Comparison of ENCODE assay signal across 11 cellular contexts in the genomic region with DNA sequence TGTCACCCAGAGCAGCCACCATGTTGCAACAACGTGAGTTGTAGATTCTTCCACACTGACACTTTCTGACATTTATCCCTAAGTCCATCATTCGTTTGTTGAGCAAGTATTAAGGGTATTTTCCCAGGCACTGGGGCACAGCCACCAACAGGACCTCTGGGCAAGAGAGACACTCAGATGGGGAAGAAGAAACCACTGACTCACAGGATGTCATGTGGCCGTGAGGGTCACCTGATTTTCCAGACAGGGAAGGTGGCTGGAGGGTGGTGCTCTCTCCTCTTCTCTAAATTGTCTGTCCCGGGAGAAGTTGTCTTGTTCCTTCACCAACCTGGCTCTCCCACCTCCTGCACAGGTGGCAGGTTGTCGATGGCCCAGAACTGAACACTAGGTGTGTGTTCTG. TPM values are rescaled to one million over a fixed set of nuclear protein-coding genes. Genes with fewer than 3 reads are reported as not detected.
DNase-seq lines count a peak whose midpoint lies in the region; ATAC-seq and TF ChIP-seq lines count a peak whose summit lies in the region.
"Had no signal": no experiment of that assay in that cellular context is flagged by ENCODE, and none has a peak within 500 bp of the region (broad histone marks: within the 10 kb centered on the region; RNA-seq: fewer than 3 reads in every experiment).

No MANE protein-coding gene starts in this region.

- TF ChIP-seq EP300 in Ishikawa (IDR thresholded peaks at IDR 0.05; ENCODE audit: borderline replicate concordance): no peak

- H2BK120ac ChIP-seq in mesenchymal stem cell (ENCODE audit: low read depth, low read length): no peak overlapping the region

- no peak overlapping the region for H2BK15ac ChIP-seq in mesenchymal stem cell (ENCODE audit: low read depth, poor library complexity, severe bottlenecking)

- H3K4me1 ChIP-seq in mesenchymal stem cell (ENCODE audit: control insufficient read depth, insufficient read depth, low read depth, low read length): peaks cover 31% of the 10 kb centered on the region

- H4K91ac ChIP-seq in mesenchymal stem cell (ENCODE audit: low read length): no peak overlapping the region

- H3K4me1 Mint-ChIP-seq in activated naive CD8-positive, alpha-beta T cell treated with anti-CD3 and anti-CD28 coated beads, Interleukin-2, amount 50 U/mL, for 24 hours: peaks cover 21% of the 10 kb centered on the region

- H3K4ac ChIP-seq in mesenchymal stem cell (ENCODE audit: low read depth in 1 of 2, low read length in 2 of 2): no peak overlapping the region

- no peak overlapping the region for H2AK5ac ChIP-seq in mesenchymal stem cell (ENCODE audit: low read length, severe bottlenecking)

- H3K27me3 Mint-ChIP-seq in activated naive CD8-positive, alpha-beta T cell treated with anti-CD3 and anti-CD28 coated beads, Interleukin-2, amount 50 U/mL, for 24 hours: no peaks in the 10 kb centered on the region

- peaks cover 23% of the 10 kb centered on the region for H3K79me1 ChIP-seq in mesenchymal stem cell (replicated peaks; ENCODE audit: low read length, poor library complexity, severe bottlenecking)

- no peak overlapping the region for H3K4me3 Mint-ChIP-seq in activated naive CD8-positive, alpha-beta T cell treated with anti-CD3 and anti-CD28 coated beads, Interleukin-2, amount 50 U/mL, for 24 hours

- DNase-seq in CD1c-positive myeloid dendritic cell (ENCODE audit: extremely low spot score) (peak; percentile 87), mesenchymal stem cell (peak; percentile 19), SHP77 treated with DMSO at 0.1 percent for 48 hours (lab: John Stamatoyannopoulos, UW) (no peak), NAMALWA (ENCODE audit: low spot score) (no peak), left colon (no peak)
- DNase-seq in activated naive CD8-positive, alpha-beta T cell treated with anti-CD3 and anti-CD28 coated beads, Interleukin-2, amount 50 U/mL, for 24 hours: no peak
- DNase-seq: DMS79 treated with DMSO at 0.1 percent for 48 hours, NCI-H2227 treated with DMSO at 0.1 percent for 48 hours had no signal

- H3K36me3 ChIP-seq in mesenchymal stem cell (ENCODE audit: control insufficient read depth in 1 of 2, insufficient read depth in 2 of 2, low read depth in 1 of 2, low read length in 2 of 2): peaks cover 90 to 95% of the 10 kb centered on the region in 2 experiments

- H2AFZ ChIP-seq in mesenchymal stem cell (ENCODE audit: low read depth, low read length): no peak overlapping the region

- intact Hi-C loops in left colon (cut with DNase I, micrococcal nuclease): no loop called here

- no peak overlapping the region for H3K18ac ChIP-seq in mesenchymal stem cell (ENCODE audit: low read depth in 1 of 2, low read length in 2 of 2)

- H3K36me3 Mint-ChIP-seq in activated naive CD8-positive, alpha-beta T cell treated with anti-CD3 and anti-CD28 coated beads, Interleukin-2, amount 50 U/mL, for 24 hours (ENCODE audit: low read depth): peaks cover 14% of the 10 kb centered on the region

- H3K27ac ChIP-seq in mesenchymal stem cell (ENCODE audit: low read length, poor library complexity, severe bottlenecking): no peak overlapping the region
- H3K27ac ChIP-seq: cardiac muscle cell had no signal

- no peak overlapping the region for H3K14ac ChIP-seq in mesenchymal stem cell (ENCODE audit: low read length in 2 of 2)

- no peak overlapping the region for H3K4me2 ChIP-seq in mesenchymal stem cell (ENCODE audit: low read length, poor library complexity, severe bottlenecking)

- no peak overlapping the region for H3K4me3 ChIP-seq in mesenchymal stem cell (ENCODE audit: insufficient read depth in 1 of 2, low read depth in 1 of 2, low read length in 2 of 2)
- H3K4me3 ChIP-seq: cardiac muscle cell had no signal

- peak overlapping the region; percentile 39 for H3K27ac Mint-ChIP-seq in activated naive CD8-positive, alpha-beta T cell treated with anti-CD3 and anti-CD28 coated beads, Interleukin-2, amount 50 U/mL, for 24 hours

- no peak overlapping the region for H4K8ac ChIP-seq in mesenchymal stem cell (ENCODE audit: low read length)

- H3K9me3 Mint-ChIP-seq in activated naive CD8-positive, alpha-beta T cell treated with anti-CD3 and anti-CD28 coated beads, Interleukin-2, amount 50 U/mL, for 24 hours: no peaks in the 10 kb centered on the region

- no peaks in the 10 kb centered on the region for H3K9me3 ChIP-seq in mesenchymal stem cell (ENCODE audit: control insufficient read depth, low read length)

- H3K27me3 ChIP-seq in mesenchymal stem cell (ENCODE audit: control insufficient read depth in 1 of 2, insufficient read depth in 1 of 2, low read length in 2 of 2): no peaks in the 10 kb centered on the region
- H3K27me3 ChIP-seq: cardiac muscle cell had no signal

- H3K23ac ChIP-seq in mesenchymal stem cell (ENCODE audit: low read length in 2 of 2): no peak overlapping the region

- ATAC-seq in activated naive CD8-positive, alpha-beta T cell treated with anti-CD3 and anti-CD28 coated beads, Interleukin-2, amount 50 U/mL, for 24 hours: no peak
- ATAC-seq in left colon (no peak), esophagus mucosa (no peak)

- WGBS in mesenchymal stem cell: 88% methylated on average over 5 of the region's 5 CpGs

- no peak overlapping the region for H3K9ac ChIP-seq in mesenchymal stem cell (ENCODE audit: low read length)

- no peak overlapping the region for H2BK12ac ChIP-seq in mesenchymal stem cell (ENCODE audit: low read length in 2 of 2)

- no peak for TF ChIP-seq RAD21 in Ishikawa (IDR thresholded peaks at IDR 0.05; ENCODE audit: low read depth)

- no peak overlapping the region for H2BK5ac ChIP-seq in mesenchymal stem cell (ENCODE audit: low read depth, low read length, poor library complexity, severe bottlenecking)

TF ChIP-seq in Ishikawa, 13 proteins besides CTCF, POLR2A, EP300 and RAD21:
- no peak for TF ChIP-seq CEBPB (IDR thresholded peaks at IDR 0.05)
- TF ChIP-seq, protein P1, sequence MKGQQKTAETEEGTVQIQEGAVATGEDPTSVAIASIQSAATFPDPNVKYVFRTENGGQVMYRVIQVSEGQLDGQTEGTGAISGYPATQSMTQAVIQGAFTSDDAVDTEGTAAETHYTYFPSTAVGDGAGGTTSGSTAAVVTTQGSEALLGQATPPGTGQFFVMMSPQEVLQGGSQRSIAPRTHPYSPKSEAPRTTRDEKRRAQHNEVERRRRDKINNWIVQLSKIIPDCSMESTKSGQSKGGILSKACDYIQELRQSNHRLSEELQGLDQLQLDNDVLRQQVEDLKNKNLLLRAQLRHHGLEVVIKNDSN (IDR thresholded peaks at IDR 0.05): peak; percentile 59

RNA-seq across cellular contexts. Expression of gene PPIF, which starts 51.7 kb away (rescaled TPM):
- polyA plus RNA-seq in mesenchymal stem cell (2013, experiment 1 of 2): 49.4 TPM
- 50.7 TPM for polyA plus RNA-seq in mesenchymal stem cell (2013, experiment 2 of 2)
- total RNA-seq in left colon (100 to 1,000 TPM in 1 of 2 donors, 10 to 100 TPM in 1; 86.6 to 105 TPM), esophagus mucosa (77.8 TPM)

Comparison
In these comparisons a context has a peak if more than half of its experiments do, and no peak if none do; other contexts are left out.
1. DNase-seq: peak in CD1c-positive myeloid dendritic cell (single experiment) and mesenchymal stem cell (single experiment); none in activated naive CD8-positive, alpha-beta T cell treated with anti-CD3 and anti-CD28 coated beads, Interleukin-2, amount 50 U/mL, for 24 hours (single experiment), SHP77 treated with DMSO at 0.1 percent for 48 hours (single experiment), NAMALWA (single experiment) and left colon (0 of 2).